ENCODE assay signal across 16 cellular contexts in genomic region chr6:107108201-107108890, GRCh38. TPM values are rescaled to one million over a fixed set of nuclear protein-coding genes. Genes with fewer than 3 reads are reported as not detected.
DNase-seq lines count a peak whose midpoint lies in the region; ATAC-seq, FAIRE-seq and TF ChIP-seq lines count a peak whose summit lies in the region.
"Had no signal": no experiment of that assay in that cellular context is flagged by ENCODE, and none has a peak within 500 bp of the region (broad histone marks: within the 10 kb centered on the region; RNA-seq: fewer than 3 reads in every experiment).

No MANE protein-coding gene starts in this region.

- H3K36me3 Mint-ChIP-seq in endodermal cell (ENCODE audit: low read depth), result peaks cover 13% of the 10 kb centered on the region
- no peaks in the 10 kb centered on the region for H3K36me3 Mint-ChIP-seq in activated T-helper 17 cell treated with anti-CD3 and anti-CD28 coated beads, Interleukin-2, amount 50 U/mL, for 72 hours (ENCODE audit: low read depth)
- H3K36me3 Mint-ChIP-seq: naive B cell had no signal

- H3K9me3 Mint-ChIP-seq in endodermal cell, result no peaks in the 10 kb centered on the region
- no peaks in the 10 kb centered on the region for H3K9me3 Mint-ChIP-seq in activated T-helper 17 cell treated with anti-CD3 and anti-CD28 coated beads, Interleukin-2, amount 50 U/mL, for 72 hours
- H3K9me3 Mint-ChIP-seq: naive B cell had no signal

- DNase-seq in H54 (ENCODE audit: insufficient read length, low spot score), result peak; percentile 35
- DNase-seq in endodermal cell, result peak; percentile 35
- DNase-seq in osteoblast (ENCODE audit: insufficient read length, low spot score, missing footprints), result no peak
- DNase-seq in SHP77 (lab: John Stamatoyannopoulos, UW), result no peak
- DNase-seq: activated gamma-delta T cell treated with Interleukin-2 at 50 U/mL for 16 hours, aorta, DMS153, left lung, naive B cell, NCI-H2029 treated with DMSO at 0.1 percent for 48 hours, NCI-H526 treated with DMSO at 0.1 percent for 48 hours, psoas muscle had no signal

- H3K4me2 ChIP-seq in OCI-LY1 (ENCODE audit: low read length), result no peak overlapping the region
- peak overlapping the region; percentile 72 for H3K4me2 ChIP-seq in osteoblast (ENCODE audit: insufficient read depth, low read length)

- no peaks in the 10 kb centered on the region for H3K27me3 Mint-ChIP-seq in endodermal cell (ENCODE audit: insufficient read depth)
- H3K27me3 Mint-ChIP-seq in activated T-helper 17 cell treated with anti-CD3 and anti-CD28 coated beads, Interleukin-2, amount 50 U/mL, for 72 hours, result no peaks in the 10 kb centered on the region
- H3K27me3 Mint-ChIP-seq: B cell, naive B cell had no signal

- H3K4me3 Mint-ChIP-seq in endodermal cell, result no peak overlapping the region
- H3K4me3 Mint-ChIP-seq in activated T-helper 17 cell treated with anti-CD3 and anti-CD28 coated beads, Interleukin-2, amount 50 U/mL, for 72 hours, result no peak overlapping the region
- H3K4me3 Mint-ChIP-seq: B cell had no signal

- ATAC-seq in HG03175 (IDR thresholded peaks at IDR 0.05; ENCODE audit: unreplicated experiment), result no peak
- no peak for ATAC-seq in activated T-helper 17 cell treated with anti-CD3 and anti-CD28 coated beads, Interleukin-2, amount 50 U/mL, for 72 hours (replicated peaks)
- ATAC-seq: left lung, psoas muscle had no signal

- H2AFZ ChIP-seq in OCI-LY1 (ENCODE audit: low read length), result no peak overlapping the region
- peak overlapping the region; percentile 87 for H2AFZ ChIP-seq in osteoblast (ENCODE audit: low read length)

- H3K9me2 ChIP-seq in OCI-LY1 (ENCODE audit: low read depth, low read length), result no peaks in the 10 kb centered on the region

- no peaks in the 10 kb centered on the region; the same call in 1 of the 2 replicates for H3F3A ChIP-seq in OCI-LY1 (ENCODE audit: insufficient read depth, low read length)

- peaks cover 19% of the 10 kb centered on the region for H3K4me1 Mint-ChIP-seq in endodermal cell
- no peaks in the 10 kb centered on the region for H3K4me1 Mint-ChIP-seq in activated T-helper 17 cell treated with anti-CD3 and anti-CD28 coated beads, Interleukin-2, amount 50 U/mL, for 72 hours

- no peaks in the 10 kb centered on the region for H3K9me3 ChIP-seq in OCI-LY1 (ENCODE audit: low read length)
- H3K9me3 ChIP-seq in endodermal cell (ENCODE audit: control insufficient read depth, low read length), result no peaks in the 10 kb centered on the region
- no peaks in the 10 kb centered on the region for H3K9me3 ChIP-seq in osteoblast (ENCODE audit: low read depth, low read length)
- H3K9me3 ChIP-seq: left lung, psoas muscle had no signal

- H3K27ac Mint-ChIP-seq in endodermal cell, result no peak overlapping the region
- no peak overlapping the region for H3K27ac Mint-ChIP-seq in activated T-helper 17 cell treated with anti-CD3 and anti-CD28 coated beads, Interleukin-2, amount 50 U/mL, for 72 hours
- H3K27ac Mint-ChIP-seq: B cell had no signal

- H3K27ac ChIP-seq in OCI-LY1 (ENCODE audit: low read depth, low read length, poor library complexity, severe bottlenecking), result peak overlapping the region; percentile 55
- H3K27ac ChIP-seq in endodermal cell (ENCODE audit: low read depth, low read length), result no peak overlapping the region
- no peak overlapping the region for H3K27ac ChIP-seq in osteoblast (ENCODE audit: low read depth, low read length)
- H3K27ac ChIP-seq: left lung, psoas muscle had no signal

- H3K4me3 ChIP-seq in OCI-LY1 (ENCODE audit: low read depth, low read length, poor library complexity, severe bottlenecking) (no peak overlapping the region), endodermal cell (ENCODE audit: low read length) (no peak overlapping the region), osteoblast (ENCODE audit: insufficient read depth, low read length) (peak overlapping the region; percentile 55)
- H3K4me3 ChIP-seq: left lung, psoas muscle had no signal

- no peak for FAIRE-seq in H54 (lab: Jason Lieb, UNC)

- H3K36me3 ChIP-seq in OCI-LY1 (ENCODE audit: insufficient read depth, low read length) (peaks cover 17% of the 10 kb centered on the region), endodermal cell (ENCODE audit: control insufficient read depth, insufficient read depth, low read length) (peaks cover 12% of the 10 kb centered on the region), osteoblast (ENCODE audit: insufficient read depth, low read length) (no peaks in the 10 kb centered on the region)
- H3K36me3 ChIP-seq: left lung had no signal

- peaks cover 12% of the 10 kb centered on the region; the same call in 1 of the 2 replicates for H3K79me2 ChIP-seq in OCI-LY1 (ENCODE audit: insufficient read depth, low read length)
- H3K79me2 ChIP-seq in osteoblast (ENCODE audit: insufficient read depth, low read length), result no peaks in the 10 kb centered on the region

- TF ChIP-seq CTCF in OCI-LY1 (IDR thresholded peaks at IDR 0.05; ENCODE audit: low read length) (no peak), endodermal cell (conservative IDR thresholded peaks at IDR 0.05) (no peak), osteoblast (IDR thresholded peaks at IDR 0.05; ENCODE audit: extremely low read depth, low read depth, low read length) (no peak)

- H3K27me3 ChIP-seq in OCI-LY1 (ENCODE audit: insufficient read depth, low read length) (no peaks in the 10 kb centered on the region), endodermal cell (ENCODE audit: control insufficient read depth, insufficient read depth, low read length, poor library complexity, severe bottlenecking) (no peaks in the 10 kb centered on the region), osteoblast (ENCODE audit: insufficient read depth, low read length) (no peaks in the 10 kb centered on the region)
- H3K27me3 ChIP-seq: left lung had no signal

- 91 to 96% methylated on average over 13 to 17 of the region's 17 CpGs for WGBS in endodermal cell (ENCODE audit: insufficient coverage in 1 of 2, insufficient read length in 1 of 2), 2 experiments

- no peaks in the 10 kb centered on the region for H4K20me1 ChIP-seq in OCI-LY1 (ENCODE audit: insufficient read depth, low read length)
- no peaks in the 10 kb centered on the region for H4K20me1 ChIP-seq in osteoblast (ENCODE audit: insufficient read depth, low read length)

- H3K4me1 ChIP-seq in OCI-LY1 (ENCODE audit: insufficient read depth, low read length, severe bottlenecking) (peaks cover 68% of the 10 kb centered on the region), endodermal cell (ENCODE audit: control insufficient read depth, insufficient read depth, low read length) (peaks cover 7% of the 10 kb centered on the region), osteoblast (ENCODE audit: insufficient read depth, low read length) (peaks cover 4% of the 10 kb centered on the region)
- H3K4me1 ChIP-seq: psoas muscle had no signal

- H3K9ac ChIP-seq in OCI-LY1 (ENCODE audit: low read length) (no peak overlapping the region), endodermal cell (ENCODE audit: extremely low read depth, low read length, poor library complexity, severe bottlenecking) (no peak overlapping the region)

- no peak for TF ChIP-seq POLR2A in H54 (IDR thresholded peaks at IDR 0.05; ENCODE audit: low read depth, low read length)

RNA-seq across cellular contexts. Expression of gene BEND3, which starts 7.0 kb away (rescaled TPM):
- total RNA-seq in endodermal cell (10 to 100 TPM; 18.0 to 28.6 TPM), osteoblast (3.2 and 3.6 TPM in 2 replicates)
- 8.2 TPM for polyA plus RNA-seq in endodermal cell (2013, experiment 1 of 2)
- 7.8 TPM for polyA plus RNA-seq in endodermal cell (2013, experiment 2 of 2)
- total RNA-seq in activated T-helper 17 cell treated with anti-CD3 and anti-CD28 coated beads, Interleukin-2, amount 50 U/mL, for 72 hours, result 1 to 10 TPM; 4.4 to 5.1 TPM

Comparison
In these comparisons a context has a peak if more than half of its experiments do, and no peak if none do; other contexts are left out.
1. DNase-seq: peak in H54 (single experiment) and endodermal cell (single experiment); none in osteoblast (single experiment) and SHP77 (0 of 2).